8 cellular contexts compared by ENCODE assay signal in the genomic region with DNA sequence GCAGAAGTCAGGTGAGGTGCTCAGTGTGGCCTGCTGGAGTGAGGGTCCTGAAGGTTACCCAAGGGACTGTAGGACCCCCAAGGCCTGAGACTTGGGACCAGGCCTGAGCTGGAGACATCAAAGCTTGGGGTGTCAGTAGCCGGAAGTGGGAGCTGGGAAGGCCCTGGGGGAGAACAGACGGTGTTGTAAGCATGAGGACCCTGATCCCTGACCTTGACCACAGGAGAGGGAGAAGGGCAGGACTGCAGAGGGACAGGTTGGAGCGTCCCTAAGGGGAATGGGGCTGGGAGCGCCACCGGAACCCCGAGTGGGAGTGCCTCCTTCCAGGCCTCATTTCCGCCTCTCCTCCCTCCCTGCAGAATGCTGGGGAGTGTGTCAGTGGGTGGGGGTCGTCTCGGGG. TPM values are rescaled to one million over a fixed set of nuclear protein-coding genes. Genes with fewer than 3 reads are reported as not detected.
DNase-seq lines count a peak whose midpoint lies in the region; ATAC-seq, FAIRE-seq and TF ChIP-seq lines count a peak whose summit lies in the region.

No MANE protein-coding gene starts in this region.

- peak overlapping the region; percentile 97 for H3K27ac Mint-ChIP-seq in astrocyte (ENCODE audit: unreplicated experiment)

- peak overlapping the region in 11 of 12 donors; percentile 64 to 91 (median 82) for H3K27ac ChIP-seq in heart left ventricle
- no peak overlapping the region for H3K27ac ChIP-seq in astrocyte (ENCODE audit: low read depth, low read length)
- H3K27ac ChIP-seq in muscle layer of duodenum (ENCODE audit: low read length) = peak overlapping the region; percentile 77
- H3K27ac ChIP-seq in upper lobe of right lung = peak overlapping the region; percentile 83

- peak overlapping the region; percentile 91 for H2AFZ ChIP-seq in astrocyte (ENCODE audit: low read depth, low read length)

- H3K36me3 ChIP-seq in heart left ventricle (peaks cover 0 to 3% (median 0%) of the 10 kb centered on the region in 9 donors), astrocyte (ENCODE audit: insufficient read depth, low read length) (no peaks in the 10 kb centered on the region), muscle layer of duodenum (ENCODE audit: control insufficient read depth in 1 of 2, insufficient read depth in 2 of 2, low read length in 2 of 2) (peaks cover 0 to 6% of the 10 kb centered on the region in 2 donors), upper lobe of right lung (no peaks in the 10 kb centered on the region)

- 70 to 83% (median 72%) methylated on average over 9 of the region's 9 CpGs for WGBS in heart left ventricle, 4 donors

- intact Hi-C loops in heart left ventricle (cut with DNase I) (loop anchor here in 4 of 10 donors (5.0 kb wide), 2 partner anchors 104 to 109 kb away; a partner anchor contains a TSS), Right ventricle myocardium inferior (cut with DNase I) (loop anchor here (5.0 kb wide), 1 partner anchor 104 kb away; a partner anchor contains a TSS), upper lobe of right lung (cut with DNase I) (no loop called here)

- peaks cover 2% of the 10 kb centered on the region for H3K4me1 Mint-ChIP-seq in astrocyte (ENCODE audit: low read depth, unreplicated experiment)

- peak overlapping the region; percentile 99 for H3K4me3 Mint-ChIP-seq in astrocyte (ENCODE audit: unreplicated experiment)

- TF ChIP-seq CTCF in heart left ventricle (IDR thresholded peaks at IDR 0.05) (no peak), astrocyte (IDR thresholded peaks at IDR 0.05; ENCODE audit: insufficient read depth, low read depth, low read length) (no peak), upper lobe of right lung (IDR thresholded peaks at IDR 0.05) (no peak)

- H3K4me1 ChIP-seq in heart left ventricle (peaks cover 0 to 26% (median 13%) of the 10 kb centered on the region in 12 donors), astrocyte (ENCODE audit: insufficient read depth, low read length) (peaks cover 16% of the 10 kb centered on the region), muscle layer of duodenum (ENCODE audit: control insufficient read depth in 1 of 2, insufficient read depth in 2 of 2, low read length in 2 of 2) (peaks cover 3 to 17% of the 10 kb centered on the region in 2 donors), upper lobe of right lung (peaks cover 12% of the 10 kb centered on the region)

- no peaks in the 10 kb centered on the region for H3K9me3 Mint-ChIP-seq in astrocyte (ENCODE audit: unreplicated experiment)

- H4K20me1 ChIP-seq in astrocyte (ENCODE audit: insufficient read depth, low read length) = peaks cover 27% of the 10 kb centered on the region

- no peak for ATAC-seq in heart left ventricle
- no peak for ATAC-seq in Right ventricle myocardium inferior
- no peak for ATAC-seq in upper lobe of right lung
- ATAC-seq in HG02678 (IDR thresholded peaks at IDR 0.05; ENCODE audit: unreplicated experiment) = no peak
- ATAC-seq in HG03378 (IDR thresholded peaks at IDR 0.05; ENCODE audit: unreplicated experiment) = no peak

- H3K36me3 Mint-ChIP-seq in astrocyte (ENCODE audit: low read depth, unreplicated experiment) = peaks cover 2% of the 10 kb centered on the region

- FAIRE-seq in astrocyte (lab: Jason Lieb, UNC) = no peak

- no peaks in the 10 kb centered on the region for H3K27me3 ChIP-seq in heart left ventricle
- H3K27me3 ChIP-seq in astrocyte (ENCODE audit: insufficient read depth, low read length) = no peaks in the 10 kb centered on the region
- no peaks in the 10 kb centered on the region for H3K27me3 ChIP-seq in muscle layer of duodenum (ENCODE audit: low read depth, low read length)
- no peaks in the 10 kb centered on the region for H3K27me3 ChIP-seq in upper lobe of right lung

- H3K4me3 ChIP-seq in heart left ventricle (peak overlapping the region in 9 of 12 donors; percentile 58 to 91 (median 76)), astrocyte (ENCODE audit: insufficient read depth, low read depth, low read length) (peak overlapping the region; percentile 92), muscle layer of duodenum (ENCODE audit: low read depth in 1 of 2, low read length in 2 of 2) (peak overlapping the region; percentile 75 to 88), upper lobe of right lung (peak overlapping the region; percentile 91)

- H3K27me3 Mint-ChIP-seq in astrocyte (ENCODE audit: low read depth, unreplicated experiment) = peaks cover 2% of the 10 kb centered on the region

- peaks cover 9% of the 10 kb centered on the region for H3K79me2 ChIP-seq in astrocyte (ENCODE audit: insufficient read depth, low read length)

- H3K4me2 ChIP-seq in astrocyte (ENCODE audit: low read length) = peak overlapping the region; percentile 100

- DNase-seq in heart left ventricle (no peak), Right ventricle myocardium inferior (ENCODE audit: missing footprints) (no peak), astrocyte (ENCODE audit: low read depth) (no peak), upper lobe of right lung (no peak), kidney tubule cell (ENCODE audit: low spot score) (no peak)

- TF ChIP-seq POLR2A in heart left ventricle (IDR thresholded peaks at IDR 0.05) = no peak

- H3K9me3 ChIP-seq in heart left ventricle (no peaks in the 10 kb centered on the region), astrocyte (ENCODE audit: insufficient read depth, low read depth, low read length) (no peaks in the 10 kb centered on the region), muscle layer of duodenum (ENCODE audit: control insufficient read depth in 1 of 2, low read length in 2 of 2) (no peaks in the 10 kb centered on the region), upper lobe of right lung (no peaks in the 10 kb centered on the region)

- H3K9ac ChIP-seq in astrocyte (ENCODE audit: low read length) = peak overlapping the region; percentile 88

RNA-seq across cellular contexts. Expression of a gene that starts 0.5 kb away (rescaled TPM):
- total RNA-seq in heart left ventricle = under 1 TPM in 8 of 9 donors, not detected in 1; 0.09 to 0.61 (median 0.24) TPM
- polyA plus RNA-seq in heart left ventricle = under 1 TPM in 1 of 2 donors, not detected in 1; 0.34 TPM
- 0.30 TPM for total RNA-seq in Right ventricle myocardium inferior
- not detected in 2 replicates for total RNA-seq in astrocyte
- 0.41 TPM for total RNA-seq in upper lobe of right lung

RNA-seq across cellular contexts. Expression of a gene that starts 0.9 kb away (rescaled TPM):
- 10 to 100 TPM in 7 of 9 donors, 1 to 10 TPM in 2; 7.3 to 30.5 (median 13.5) TPM for total RNA-seq in heart left ventricle
- polyA plus RNA-seq in heart left ventricle = 10 to 100 TPM; 14.0 to 44.7 TPM
- total RNA-seq in Right ventricle myocardium inferior = 14.2 TPM
- 9.9 and 13.5 TPM in 2 replicates for total RNA-seq in astrocyte
- total RNA-seq in upper lobe of right lung = 8.0 TPM

RNA-seq across cellular contexts. Expression of a gene that starts 9.6 kb away (rescaled TPM):
- total RNA-seq in heart left ventricle (under 1 TPM in 2 of 9 donors, not detected in 7; 0.15 to 0.87 TPM), Right ventricle myocardium inferior (not detected), astrocyte (0.09 TPM in 1 of 2 replicates, not detected in the other), upper lobe of right lung (0.29 TPM)
- under 1 TPM; 0.08 TPM for polyA plus RNA-seq in heart left ventricle

RNA-seq across cellular contexts. Expression of a gene that starts 18.7 kb away (rescaled TPM):
- total RNA-seq in heart left ventricle (1 to 10 TPM; 1.7 to 9.2 (median 3.3) TPM), Right ventricle myocardium inferior (3.8 TPM), astrocyte (7.5 and 8.5 TPM in 2 replicates), upper lobe of right lung (17.3 TPM)
- polyA plus RNA-seq in heart left ventricle = 1 to 10 TPM; 3.4 to 5.2 TPM
